ENCODE assay signal across 9 cellular contexts in genomic region chr4:52665592-52665991, GRCh38. TPM values are rescaled to one million over a fixed set of nuclear protein-coding genes. Genes with fewer than 3 reads are reported as not detected.
DNase-seq lines count a peak whose midpoint lies in the region; ATAC-seq, FAIRE-seq and TF ChIP-seq lines count a peak whose summit lies in the region.
"Had no signal": no experiment of that assay in that cellular context is flagged by ENCODE, and none has a peak within 500 bp of the region (broad histone marks: within the 10 kb centered on the region; RNA-seq: fewer than 3 reads in every experiment).

No MANE protein-coding gene starts in this region.

- H3K27ac Mint-ChIP-seq in activated naive CD8-positive, alpha-beta T cell treated with anti-CD3 and anti-CD28 coated beads, Interleukin-2, amount 10 ng/mL, durations not matched to agents 7 days and 5 days = no peak overlapping the region
- no peak overlapping the region for H3K27ac Mint-ChIP-seq in activated naive CD8-positive, alpha-beta T cell treated with anti-CD3 and anti-CD28 coated beads for 36 hours
- no peak overlapping the region for H3K27ac Mint-ChIP-seq in activated naive CD8-positive, alpha-beta T cell treated with anti-CD3 and anti-CD28 coated beads, Interleukin-2, amount 50 U/mL, for 24 hours

- H3K4me1 Mint-ChIP-seq in activated naive CD8-positive, alpha-beta T cell treated with anti-CD3 and anti-CD28 coated beads, Interleukin-2, amount 10 ng/mL, durations not matched to agents 7 days and 5 days = peaks cover 3% of the 10 kb centered on the region
- peaks cover 9% of the 10 kb centered on the region for H3K4me1 Mint-ChIP-seq in activated naive CD8-positive, alpha-beta T cell treated with anti-CD3 and anti-CD28 coated beads for 36 hours
- H3K4me1 Mint-ChIP-seq in activated naive CD8-positive, alpha-beta T cell treated with anti-CD3 and anti-CD28 coated beads, Interleukin-2, amount 50 U/mL, for 24 hours = peaks cover 5% of the 10 kb centered on the region

- H3K4me3 ChIP-seq in neural cell (ENCODE audit: low read length) = no peak overlapping the region

- H3K79me2 ChIP-seq in neural cell (replicated peaks; ENCODE audit: insufficient read depth, low read length) = no peaks in the 10 kb centered on the region

- no peaks in the 10 kb centered on the region for H3K9me3 ChIP-seq in neural cell (ENCODE audit: low read length)
- H3K9me3 ChIP-seq: neutrophil had no signal

- no peak overlapping the region for H3K4me2 ChIP-seq in neural cell (ENCODE audit: low read length)

- peaks cover 7% of the 10 kb centered on the region for H3K36me3 Mint-ChIP-seq in activated naive CD8-positive, alpha-beta T cell treated with anti-CD3 and anti-CD28 coated beads, Interleukin-2, amount 10 ng/mL, durations not matched to agents 7 days and 5 days
- peaks cover 13% of the 10 kb centered on the region for H3K36me3 Mint-ChIP-seq in activated naive CD8-positive, alpha-beta T cell treated with anti-CD3 and anti-CD28 coated beads for 36 hours
- H3K36me3 Mint-ChIP-seq in activated naive CD8-positive, alpha-beta T cell treated with anti-CD3 and anti-CD28 coated beads, Interleukin-2, amount 50 U/mL, for 24 hours (ENCODE audit: low read depth) = peaks cover 7% of the 10 kb centered on the region

- no peaks in the 10 kb centered on the region for H3K27me3 ChIP-seq in neural cell (ENCODE audit: insufficient read depth, low read depth, low read length)

- TF ChIP-seq CTCF in neural cell (IDR thresholded peaks at IDR 0.05; ENCODE audit: poor library complexity, severe bottlenecking) = peak; percentile 21

- no peaks in the 10 kb centered on the region for H3K36me3 ChIP-seq in neural cell (ENCODE audit: insufficient read depth, low read length)
- H3K36me3 ChIP-seq: neutrophil had no signal

- POLR2A ChIA-PET in activated naive CD8-positive, alpha-beta T cell treated with anti-CD3 and anti-CD28 coated beads, Interleukin-2, amount 10 ng/mL, durations not matched to agents 7 days and 5 days (lab: Charles Lee) = no interaction called here

- H3F3A ChIP-seq in neural cell (ENCODE audit: insufficient read depth, low read length, poor library complexity, severe bottlenecking) = no peaks in the 10 kb centered on the region

- no peaks in the 10 kb centered on the region for H3K9me2 ChIP-seq in neural cell (ENCODE audit: insufficient read depth, low read length)

- H3K27ac ChIP-seq in neural cell (ENCODE audit: low read length) = no peak overlapping the region
- H3K27ac ChIP-seq: neutrophil had no signal

- no peak for FAIRE-seq in urothelium cell line (lab: Jason Lieb, UNC)

- no peak overlapping the region for H3K9ac ChIP-seq in neural cell (ENCODE audit: low read length)

- no peaks in the 10 kb centered on the region for H4K20me1 ChIP-seq in neural cell (ENCODE audit: insufficient read depth)

- no peak overlapping the region for H2AFZ ChIP-seq in neural cell (ENCODE audit: low read depth, low read length)

- no peak for DNase-seq in activated naive CD8-positive, alpha-beta T cell treated with anti-CD3 and anti-CD28 coated beads, Interleukin-2, amount 10 ng/mL, durations not matched to agents 7 days and 5 days
- DNase-seq in activated naive CD8-positive, alpha-beta T cell treated with anti-CD3 and anti-CD28 coated beads for 36 hours = no peak
- no peak for DNase-seq in activated naive CD8-positive, alpha-beta T cell treated with anti-CD3 and anti-CD28 coated beads, Interleukin-2, amount 50 U/mL, for 24 hours
- DNase-seq in DMS153 (lab: John Stamatoyannopoulos, UW) = no peak
- DNase-seq in urothelium cell line (ENCODE audit: low spot score) = no peak
- DNase-seq in SIG-M5 (lab: John Stamatoyannopoulos, UW) = no peak

- TF ChIP-seq EP300 in neural cell (conservative IDR thresholded peaks at IDR 0.05; ENCODE audit: poor library complexity, severe bottlenecking) = no peak

- H3K9me3 Mint-ChIP-seq in activated naive CD8-positive, alpha-beta T cell treated with anti-CD3 and anti-CD28 coated beads, Interleukin-2, amount 10 ng/mL, durations not matched to agents 7 days and 5 days = no peaks in the 10 kb centered on the region
- no peaks in the 10 kb centered on the region for H3K9me3 Mint-ChIP-seq in activated naive CD8-positive, alpha-beta T cell treated with anti-CD3 and anti-CD28 coated beads for 36 hours
- H3K9me3 Mint-ChIP-seq in activated naive CD8-positive, alpha-beta T cell treated with anti-CD3 and anti-CD28 coated beads, Interleukin-2, amount 50 U/mL, for 24 hours = no peaks in the 10 kb centered on the region

- peaks cover 17% of the 10 kb centered on the region for H3K27me3 Mint-ChIP-seq in activated naive CD8-positive, alpha-beta T cell treated with anti-CD3 and anti-CD28 coated beads, Interleukin-2, amount 10 ng/mL, durations not matched to agents 7 days and 5 days
- H3K27me3 Mint-ChIP-seq in activated naive CD8-positive, alpha-beta T cell treated with anti-CD3 and anti-CD28 coated beads for 36 hours = peaks cover 51% of the 10 kb centered on the region
- H3K27me3 Mint-ChIP-seq in activated naive CD8-positive, alpha-beta T cell treated with anti-CD3 and anti-CD28 coated beads, Interleukin-2, amount 50 U/mL, for 24 hours = peaks cover 26% of the 10 kb centered on the region

- ATAC-seq in activated naive CD8-positive, alpha-beta T cell treated with anti-CD3 and anti-CD28 coated beads, Interleukin-2, amount 10 ng/mL, durations not matched to agents 7 days and 5 days (ENCODE audit: low read depth) = peak; percentile 54
- ATAC-seq in HG03139 (IDR thresholded peaks at IDR 0.05; ENCODE audit: unreplicated experiment) = peak; percentile 67
- peak; percentile 72 for ATAC-seq in activated naive CD8-positive, alpha-beta T cell treated with anti-CD3 and anti-CD28 coated beads, Interleukin-2, amount 50 U/mL, for 24 hours

- H3K4me3 Mint-ChIP-seq in activated naive CD8-positive, alpha-beta T cell treated with anti-CD3 and anti-CD28 coated beads, Interleukin-2, amount 10 ng/mL, durations not matched to agents 7 days and 5 days = no peak overlapping the region
- no peak overlapping the region for H3K4me3 Mint-ChIP-seq in activated naive CD8-positive, alpha-beta T cell treated with anti-CD3 and anti-CD28 coated beads for 36 hours
- H3K4me3 Mint-ChIP-seq in activated naive CD8-positive, alpha-beta T cell treated with anti-CD3 and anti-CD28 coated beads, Interleukin-2, amount 50 U/mL, for 24 hours = no peak overlapping the region

- TF ChIP-seq RAD21 in neural cell (conservative IDR thresholded peaks at IDR 0.05) = peak; percentile 11

TF ChIP-seq in neural cell, 6 proteins besides CTCF, POLR2A, EP300 and RAD21:
- TF ChIP-seq TAF1 (IDR thresholded peaks at IDR 0.05; ENCODE audit: low read depth) (no peak), REST (IDR thresholded peaks at IDR 0.05; ENCODE audit: borderline replicate concordance) (no peak), MXI1 (conservative IDR thresholded peaks at IDR 0.05; ENCODE audit: poor library complexity, severe bottlenecking) (no peak), SMC3 (conservative IDR thresholded peaks at IDR 0.05; ENCODE audit: poor library complexity) (no peak), EZH2 (IDR thresholded peaks at IDR 0.05; ENCODE audit: borderline replicate concordance, insufficient read depth, low read length, poor library complexity, severe bottlenecking) (no peak), POLR2AphosphoS5 (IDR thresholded peaks at IDR 0.05) (no peak)

RNA-seq across cellular contexts. Expression of gene USP46, which starts 6.5 kb away (rescaled TPM):
- 1 to 10 TPM; 8.3 to 9.1 TPM for total RNA-seq in activated naive CD8-positive, alpha-beta T cell treated with anti-CD3 and anti-CD28 coated beads, Interleukin-2, amount 10 ng/mL, durations not matched to agents 7 days and 5 days
- total RNA-seq in activated naive CD8-positive, alpha-beta T cell treated with anti-CD3 and anti-CD28 coated beads for 36 hours = 1 to 10 TPM; 6.1 TPM
- 14.1 and 14.9 TPM in 2 replicates for polyA plus RNA-seq in neural cell
- polyA minus RNA-seq in neural cell = 30.4 and 33.8 TPM in 2 replicates
